Comparison of ENCODE assay signal across 20 cellular contexts in the genomic region with DNA sequence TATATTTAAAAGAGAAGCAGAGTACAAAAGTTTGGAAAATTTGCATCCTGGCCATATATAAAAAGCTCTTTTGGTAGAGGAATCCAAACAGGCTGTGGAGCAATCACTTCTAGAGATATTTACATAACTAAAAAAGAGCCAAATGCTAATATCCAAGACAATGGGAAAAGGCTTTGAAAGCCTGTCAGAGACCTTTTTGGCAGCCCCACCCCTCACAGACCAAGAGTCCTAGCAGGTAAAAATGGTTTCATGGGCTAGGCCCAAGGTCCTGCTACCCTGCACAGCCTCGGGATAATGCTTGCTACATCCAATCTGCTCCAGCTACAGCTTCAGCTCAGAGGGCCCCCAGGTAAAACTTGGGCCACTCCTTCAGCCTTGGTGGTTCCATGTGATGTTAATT.
"Had no signal": no experiment of that assay in that cellular context is flagged by ENCODE, and none has a peak within 500 bp of the region (broad histone marks: within the 10 kb centered on the region; RNA-seq: fewer than 3 reads in every experiment).

No MANE protein-coding gene starts in this region.

- H3K36me3 ChIP-seq: right lobe of liver, tibial artery, upper lobe of left lung, uterus had no signal

- H3K27me3 ChIP-seq: hepatocyte, right lobe of liver, tibial artery, upper lobe of left lung, uterus had no signal

- DNase-seq: effector CD4-positive, alpha-beta T cell; endodermal cell; foreskin melanocyte; head of caudate nucleus; immature natural killer cell; left cardiac atrium; naive thymus-derived CD4-positive, alpha-beta T cell; nephron progenitor cell; psoas muscle; retina; right lobe of liver; stimulated activated CD4-positive, alpha-beta T cell treated with anti-CD3 and anti-CD28 coated beads, Interleukin-4, amount 100 ng/mL, for 1 hour; stimulated activated CD8-positive, alpha-beta memory T cell treated with anti-CD3 and anti-CD28 coated beads, Interleukin-4, amount 100 ng/mL, for 48 hours; tibial artery; upper lobe of left lung; uterus had no signal

- H3K4me3 ChIP-seq: coronary artery, hepatocyte, psoas muscle, right lobe of liver, tibial artery, upper lobe of left lung, uterus had no signal

- H3K4me1 ChIP-seq: parathyroid adenoma, psoas muscle, right lobe of liver, tibial artery, upper lobe of left lung, uterus had no signal

- H3K27ac ChIP-seq: coronary artery, hepatocyte, parathyroid adenoma, psoas muscle, right lobe of liver, tibial artery, upper lobe of left lung, uterus had no signal

- ATAC-seq: left cardiac atrium; naive thymus-derived CD4-positive, alpha-beta T cell; psoas muscle; right lobe of liver; stimulated activated effector memory CD8-positive, alpha-beta T cell treated with anti-CD3 and anti-CD28 coated beads, Interleukin-12 subunit alpha, Interleukin-12 subunit beta, amount 100 ng/mL, for 72 hours had no signal

- H3K9me3 ChIP-seq: right lobe of liver, upper lobe of left lung, uterus had no signal
